Comparison of ENCODE assay signal across 8 cellular contexts in genomic region chr5:32538031-32538547, GRCh38. TPM values are rescaled to one million over a fixed set of nuclear protein-coding genes. Genes with fewer than 3 reads are reported as not detected.
A peak's percentile ranks its signal among the peaks of the same experiment; 100 is the strongest.
DNase-seq lines count a peak whose midpoint lies in the region; ATAC-seq lines count a peak whose summit lies in the region.

No MANE protein-coding gene starts in this region.

- in situ Hi-C loops in G401 (cut with HindIII; ENCODE audit: low sequenced_read_pairs), result no loop called here

- DNase-seq in activated naive CD4-positive, alpha-beta T cell treated with Interleukin-2 at 50 U/mL for 16 hours, result peak; percentile 60
- no peak for DNase-seq in activated naive CD4-positive, alpha-beta T cell (lab: John Stamatoyannopoulos, UW)
- DNase-seq in T-helper 2 cell (peak in 4 of 5 experiments; percentile 29 to 91 (median 40)), mesenteric fat pad (ENCODE audit: low spot score) (peak; percentile 55), G401 (ENCODE audit: low spot score) (no peak), HT-29 (ENCODE audit: low spot score) (no peak), AG08395 (ENCODE audit: low spot score) (no peak)

- peak; percentile 74 for ATAC-seq in HG03103 (IDR thresholded peaks at IDR 0.05; ENCODE audit: low read depth, unreplicated experiment)

RNA-seq across cellular contexts. Expression of gene SUB1, which starts 47.3 kb away (rescaled TPM):
- total RNA-seq in mesenteric fat pad, result 295 TPM
- 365 and 559 TPM in 2 replicates for total RNA-seq in G401 (2014; rRNA removed; shearing (Covaris generic))
- 75.2 and 102 TPM in 2 replicates for total RNA-seq in HT-29 (2014; rRNA removed; shearing (Covaris generic))

Comparison
In these comparisons a context has a peak if more than half of its experiments do, and no peak if none do; other contexts are left out.
1. DNase-seq: peak in activated naive CD4-positive, alpha-beta T cell treated with Interleukin-2 at 50 U/mL for 16 hours (single experiment), T-helper 2 cell (4 of 5) and mesenteric fat pad (single experiment); none in activated naive CD4-positive, alpha-beta T cell (0 of 4), G401 (single experiment), HT-29 (single experiment) and AG08395 (single experiment).